ENCODE assay signal across 27 cellular contexts in genomic region chr12:92879698-92880322, GRCh38. TPM values are rescaled to one million over a fixed set of nuclear protein-coding genes. Genes with fewer than 3 reads are reported as not detected.
DNase-seq lines count a peak whose midpoint lies in the region; ATAC-seq lines count a peak whose summit lies in the region.
"Had no signal": no experiment of that assay in that cellular context is flagged by ENCODE, and none has a peak within 500 bp of the region (broad histone marks: within the 10 kb centered on the region; RNA-seq: fewer than 3 reads in every experiment).

No MANE protein-coding gene starts in this region.

- no peak for DNase-seq in activated naive CD4-positive, alpha-beta T cell treated with anti-CD3 and anti-CD28 coated beads, Interleukin-2, amount 10 ng/mL, durations not matched to agents 7 days and 5 days
- DNase-seq in SK-MEL-5 (ENCODE audit: low read depth, low spot score) (peak; percentile 49), iPS-NIHi7 (ENCODE audit: extremely low spot score) (peak; percentile 16), NCI-H187 (lab: John Stamatoyannopoulos, UW) (no peak), mucosa of gallbladder (ENCODE audit: low spot score) (no peak), A172 (ENCODE audit: low spot score) (no peak)
- DNase-seq: activated CD4-positive, alpha-beta T cell treated with anti-CD3 and anti-CD28 coated beads for 36 hours; activated gamma-delta T cell treated with Interleukin-2 at 50 U/mL for 16 hours; adrenal gland; AML-193; DMS53; foreskin fibroblast; GDM1; HCEC 1CT; heart right ventricle; MM.1S; naive thymus-derived CD4-positive, alpha-beta T cell; NCI-H1417 treated with DMSO at 0.1 percent for 48 hours; NCI-H510A; pancreas; T-cell; transverse colon had no signal

- H3K4me1 Mint-ChIP-seq in activated naive CD4-positive, alpha-beta T cell treated with anti-CD3 and anti-CD28 coated beads, Interleukin-2, amount 50 U/mL, for 24 hours, result peaks cover 47% of the 10 kb centered on the region
- H3K4me1 Mint-ChIP-seq in activated naive CD4-positive, alpha-beta T cell treated with anti-CD3 and anti-CD28 coated beads, Interleukin-2, amount 10 ng/mL, durations not matched to agents 7 days and 5 days, result no peaks in the 10 kb centered on the region
- H3K4me1 Mint-ChIP-seq: brain had no signal

- H3K27ac Mint-ChIP-seq in activated naive CD4-positive, alpha-beta T cell treated with anti-CD3 and anti-CD28 coated beads, Interleukin-2, amount 50 U/mL, for 24 hours, result peak overlapping the region; percentile 56
- no peak overlapping the region for H3K27ac Mint-ChIP-seq in activated naive CD4-positive, alpha-beta T cell treated with anti-CD3 and anti-CD28 coated beads, Interleukin-2, amount 10 ng/mL, durations not matched to agents 7 days and 5 days
- H3K27ac Mint-ChIP-seq: activated CD4-positive, alpha-beta T cell treated with anti-CD3 and anti-CD28 coated beads for 36 hours; brain; T-cell had no signal

- no peak overlapping the region for H3K4me3 Mint-ChIP-seq in activated naive CD4-positive, alpha-beta T cell treated with anti-CD3 and anti-CD28 coated beads, Interleukin-2, amount 50 U/mL, for 24 hours
- no peak overlapping the region for H3K4me3 Mint-ChIP-seq in activated naive CD4-positive, alpha-beta T cell treated with anti-CD3 and anti-CD28 coated beads, Interleukin-2, amount 10 ng/mL, durations not matched to agents 7 days and 5 days
- H3K4me3 Mint-ChIP-seq: activated CD4-positive, alpha-beta T cell treated with anti-CD3 and anti-CD28 coated beads for 36 hours; brain; naive thymus-derived CD4-positive, alpha-beta T cell; T-cell had no signal

- in situ Hi-C loops in SK-MEL-5 (cut with HindIII; ENCODE audit: low pct_unique_long_range_greater_than_20kb, low sequenced_read_pairs), result no loop called here

- no peaks in the 10 kb centered on the region for H3K27me3 Mint-ChIP-seq in activated naive CD4-positive, alpha-beta T cell treated with anti-CD3 and anti-CD28 coated beads, Interleukin-2, amount 50 U/mL, for 24 hours
- no peaks in the 10 kb centered on the region for H3K27me3 Mint-ChIP-seq in activated naive CD4-positive, alpha-beta T cell treated with anti-CD3 and anti-CD28 coated beads, Interleukin-2, amount 10 ng/mL, durations not matched to agents 7 days and 5 days
- H3K27me3 Mint-ChIP-seq: activated CD4-positive, alpha-beta T cell treated with anti-CD3 and anti-CD28 coated beads for 36 hours; naive thymus-derived CD4-positive, alpha-beta T cell; T-cell had no signal

- no peaks in the 10 kb centered on the region for H3K9me3 Mint-ChIP-seq in activated naive CD4-positive, alpha-beta T cell treated with anti-CD3 and anti-CD28 coated beads, Interleukin-2, amount 50 U/mL, for 24 hours
- H3K9me3 Mint-ChIP-seq in activated naive CD4-positive, alpha-beta T cell treated with anti-CD3 and anti-CD28 coated beads, Interleukin-2, amount 10 ng/mL, durations not matched to agents 7 days and 5 days, result no peaks in the 10 kb centered on the region
- H3K9me3 Mint-ChIP-seq: T-cell had no signal

- CTCF ChIA-PET in activated naive CD4-positive, alpha-beta T cell treated with anti-CD3 and anti-CD28 coated beads, Interleukin-2, amount 10 ng/mL, durations not matched to agents 7 days and 5 days (lab: Charles Lee), result no interaction called here

- H3K36me3 Mint-ChIP-seq in activated naive CD4-positive, alpha-beta T cell treated with anti-CD3 and anti-CD28 coated beads, Interleukin-2, amount 50 U/mL, for 24 hours, result peaks cover 28% of the 10 kb centered on the region
- H3K36me3 Mint-ChIP-seq in activated naive CD4-positive, alpha-beta T cell treated with anti-CD3 and anti-CD28 coated beads, Interleukin-2, amount 10 ng/mL, durations not matched to agents 7 days and 5 days, result peaks cover 37% of the 10 kb centered on the region

- ATAC-seq in GM18907 (IDR thresholded peaks at IDR 0.05; ENCODE audit: unreplicated experiment), result no peak
- ATAC-seq: activated CD4-positive, alpha-beta T cell treated with anti-CD3 and anti-CD28 coated beads for 36 hours; left lobe of liver; naive thymus-derived CD4-positive, alpha-beta T cell; pancreas; right cardiac atrium; T-cell had no signal

RNA-seq across cellular contexts. Expression of gene EEA1, which starts 49.3 kb away (rescaled TPM):
- total RNA-seq in SK-MEL-5 (2014; rRNA removed; shearing (Covaris generic)), result 29.0 and 31.5 TPM in 2 replicates
- 9.7 and 15.1 TPM in 2 replicates for polyA plus RNA-seq in SK-MEL-5 (2015; cell fraction: cytosol; rRNA removed)
- 22.3 and 25.4 TPM in 2 replicates for polyA plus RNA-seq in SK-MEL-5 (2015; cell fraction: nucleus; rRNA removed)
- total RNA-seq in mucosa of gallbladder, result 30.0 TPM
- 13.3 and 17.2 TPM in 2 replicates for total RNA-seq in A172 (2014; rRNA removed; shearing (Covaris generic))

Comparison
In these comparisons a context has a peak if more than half of its experiments do, and no peak if none do; other contexts are left out.
1. DNase-seq: peak in SK-MEL-5 (single experiment) and iPS-NIHi7 (single experiment); none in activated naive CD4-positive, alpha-beta T cell treated with anti-CD3 and anti-CD28 coated beads, Interleukin-2, amount 10 ng/mL, durations not matched to agents 7 days and 5 days (single experiment), NCI-H187 (0 of 2), mucosa of gallbladder (single experiment) and A172 (single experiment).